Comparison of ENCODE assay signal across 29 cellular contexts in the genomic region with DNA sequence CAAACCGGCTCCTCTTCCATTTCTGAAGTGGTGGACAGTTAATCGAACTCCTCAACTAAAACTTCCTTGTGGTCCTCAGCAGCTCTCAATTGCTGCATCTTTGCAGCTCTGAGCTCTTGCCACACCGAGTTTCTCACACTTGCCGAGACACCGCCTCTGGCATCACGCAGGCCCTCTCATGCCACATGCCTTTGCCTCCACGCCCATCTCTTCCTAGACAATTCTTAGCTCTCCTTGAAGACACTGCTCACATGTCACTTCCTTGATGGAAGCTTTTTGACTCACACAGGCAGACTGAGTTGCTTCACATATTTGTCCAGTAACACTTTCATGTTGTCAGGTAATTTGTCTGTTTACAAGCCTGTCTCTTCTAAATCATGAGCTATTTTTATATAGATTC. TPM values are rescaled to one million over a fixed set of nuclear protein-coding genes. Genes with fewer than 3 reads are reported as not detected.
"Had no signal": no experiment of that assay in that cellular context is flagged by ENCODE, and none has a peak within 500 bp of the region (broad histone marks: within the 10 kb centered on the region; RNA-seq: fewer than 3 reads in every experiment).

No MANE protein-coding gene starts in this region.

- H3K9me3 ChIP-seq: gastroesophageal sphincter, heart left ventricle, lower lobe of right lung, ovary, psoas muscle, sigmoid colon, testis, tibial artery had no signal

- H3K4me1 Mint-ChIP-seq: immature natural killer cell, nephron progenitor cell had no signal

- H3K27ac Mint-ChIP-seq: immature natural killer cell; naive thymus-derived CD8-positive, alpha-beta T cell; nephron progenitor cell; stimulated activated memory B cell treated with anti-CD40 and anti-IgM and Interleukin-4, amounts not matched to agents 10 μg/mL and 1 μg/mL and 100 μg/mL, for 72 hours; type B pancreatic cell had no signal

- H3K4me3 ChIP-seq: coronary artery, gastroesophageal sphincter, heart left ventricle, hepatocyte, lower lobe of right lung, ovary, psoas muscle, sigmoid colon, testis, tibial artery had no signal

- H3K4me2 ChIP-seq: hepatocyte had no signal

- ATAC-seq: gastroesophageal sphincter; heart left ventricle; left ventricle myocardium superior; lower lobe of right lung; naive thymus-derived CD8-positive, alpha-beta T cell; psoas muscle; right cardiac atrium; stimulated activated memory B cell treated with anti-CD40 and anti-IgM and Interleukin-4, amounts not matched to agents 10 μg/mL and 1 μg/mL and 100 μg/mL, for 72 hours; stimulated activated naive CD8-positive, alpha-beta T cell treated with anti-CD3 and anti-CD28 coated beads, Interleukin-15, Interleukin-2, amounts not matched to agents 100 U/mL and 50 U/mL, for 24 hours had no signal

- H2AFZ ChIP-seq: hepatocyte had no signal

- H3K9me3 Mint-ChIP-seq: immature natural killer cell; naive thymus-derived CD8-positive, alpha-beta T cell; nephron progenitor cell; stimulated activated memory B cell treated with anti-CD40 and anti-IgM and Interleukin-4, amounts not matched to agents 10 μg/mL and 1 μg/mL and 100 μg/mL, for 72 hours; type B pancreatic cell had no signal

- H3K79me2 ChIP-seq: hepatocyte had no signal

- H3K27ac ChIP-seq: coronary artery, gastroesophageal sphincter, heart left ventricle, hepatocyte, lower lobe of right lung, ovary, psoas muscle, sigmoid colon, testis, tibial artery had no signal

- DNase-seq: dermis blood vessel endothelial cell; effector memory CD4-positive, alpha-beta T cell; foreskin fibroblast; heart left ventricle; immature natural killer cell; islet precursor cell; left ventricle myocardium superior; lower lobe of right lung; naive thymus-derived CD8-positive, alpha-beta T cell; nephron progenitor cell; occipital lobe; ovary; psoas muscle; right cardiac atrium; sigmoid colon; stimulated activated CD4-positive, alpha-beta T cell treated with anti-CD3 and anti-CD28 coated beads, Interleukin-2, amount 100 ng/mL, for 24 hours; stimulated activated CD4-positive, alpha-beta T cell treated with anti-CD3 and anti-CD28 coated beads, Interleukin-4, amount 100 ng/mL, for 24 hours; stimulated activated naive CD8-positive, alpha-beta T cell treated with anti-CD3 and anti-CD28 coated beads, Interleukin-15, Interleukin-2, amounts not matched to agents 100 U/mL and 50 U/mL, for 24 hours; substantia nigra; testis; tibial artery had no signal

- H3K4me1 ChIP-seq: gastroesophageal sphincter, heart left ventricle, lower lobe of right lung, psoas muscle, sigmoid colon, testis, tibial artery had no signal

- H3K36me3 Mint-ChIP-seq: immature natural killer cell; naive thymus-derived CD8-positive, alpha-beta T cell; stimulated activated memory B cell treated with anti-CD40 and anti-IgM and Interleukin-4, amounts not matched to agents 10 μg/mL and 1 μg/mL and 100 μg/mL, for 72 hours; type B pancreatic cell had no signal

- H3K36me3 ChIP-seq: gastroesophageal sphincter, heart left ventricle, lower lobe of right lung, ovary, sigmoid colon, tibial artery had no signal

- FAIRE-seq: endothelial cell of umbilical vein had no signal

- H3K4me3 Mint-ChIP-seq: immature natural killer cell; naive thymus-derived CD8-positive, alpha-beta T cell; nephron progenitor cell; stimulated activated memory B cell treated with anti-CD40 and anti-IgM and Interleukin-4, amounts not matched to agents 10 μg/mL and 1 μg/mL and 100 μg/mL, for 72 hours; type B pancreatic cell had no signal

- H3K27me3 ChIP-seq: ovary, testis had no signal

RNA-seq across cellular contexts. Expression of a gene that starts 29.2 kb away (rescaled TPM):
- total RNA-seq: endothelial cell of umbilical vein; left ventricle myocardium superior; lower lobe of right lung; naive thymus-derived CD8-positive, alpha-beta T cell; renal cortical epithelial cell had no signal
- polyA plus RNA-seq: endothelial cell of umbilical vein; esophagus; heart left ventricle; hepatocyte; immature natural killer cell; naive thymus-derived CD8-positive, alpha-beta T cell; right cardiac atrium had no signal
